ENCODE assay signal across 1 cellular context in genomic region chr19:52897149-52897935, GRCh38.
TF ChIP-seq lines count a peak whose summit lies in the region.

ZNF320 (minus strand) TSS chr19:52897635; CDS start chr19:52890255, 7,380 bp downstream.

TF ChIP-seq in neural cell, 6 proteins besides CTCF, POLR2A, EP300 and RAD21 (continued from another document):
- peak; percentile 49 for TF ChIP-seq REST (IDR thresholded peaks at IDR 0.05; ENCODE audit: borderline replicate concordance)
- peak; percentile 35 for TF ChIP-seq SMC3 (conservative IDR thresholded peaks at IDR 0.05; ENCODE audit: poor library complexity)
